8 cellular contexts compared by ENCODE assay signal in the genomic region with DNA sequence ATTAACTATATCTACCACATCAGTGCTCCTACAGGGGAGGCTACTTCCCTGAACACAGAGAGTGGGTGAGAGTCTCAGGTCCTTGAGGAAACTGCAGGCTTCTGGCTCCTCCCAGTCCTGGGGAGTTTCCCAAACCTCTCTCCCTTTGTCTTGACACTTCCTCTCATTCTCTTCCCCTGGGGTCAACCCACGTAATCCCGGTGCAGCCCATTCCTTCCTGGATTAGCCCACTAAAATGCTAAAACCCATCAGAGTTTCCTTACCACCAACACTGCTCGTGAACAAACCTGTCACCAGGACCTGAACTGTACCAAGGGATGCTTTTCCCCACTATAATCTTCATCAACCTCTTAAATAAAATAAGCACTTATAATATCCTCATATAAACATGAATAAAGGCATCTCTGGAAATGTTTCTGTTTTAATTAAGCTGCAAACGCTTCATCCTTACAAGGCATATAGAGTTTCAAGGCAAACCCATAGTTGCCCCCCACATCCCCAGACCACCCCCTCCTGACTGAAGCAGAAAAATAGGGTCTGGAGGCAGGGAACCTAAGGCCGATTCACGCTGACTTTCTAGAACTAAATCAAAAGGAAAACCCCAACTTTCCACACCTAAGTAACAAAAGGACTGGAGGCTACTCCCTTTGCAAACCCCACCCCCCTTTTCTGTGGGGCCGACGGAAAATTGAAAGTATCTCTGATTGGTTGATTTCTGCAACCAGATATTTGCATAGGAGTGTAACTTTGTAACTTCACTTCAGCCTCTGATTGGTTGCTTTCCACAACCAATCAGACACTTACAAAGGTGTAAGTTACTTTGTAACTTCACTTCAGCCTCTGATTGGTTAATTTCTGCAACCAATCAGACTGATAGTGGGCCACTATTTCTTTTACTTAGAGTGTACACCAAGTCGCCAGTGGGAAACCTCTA. TPM values are rescaled to one million over a fixed set of nuclear protein-coding genes. Genes with fewer than 3 reads are reported as not detected.
DNase-seq lines count a peak whose midpoint lies in the region; ATAC-seq lines count a peak whose summit lies in the region.

No MANE protein-coding gene starts in this region.

- peak; percentile 27 for ATAC-seq in HG03469 (IDR thresholded peaks at IDR 0.05; ENCODE audit: unreplicated experiment)

- DNase-seq in DMS53 (lab: John Stamatoyannopoulos, UW) (peak; percentile 26), DMS53 treated with DMSO at 0.1 percent for 48 hours (lab: John Stamatoyannopoulos, UW; ENCODE audit: unreplicated experiment) (no peak), glomerular endothelial cell (ENCODE audit: extremely low read depth, low read depth, low spot score) (peak; percentile 85), GF-D8 (lab: John Stamatoyannopoulos, UW) (no peak), NCI-H1694 (lab: John Stamatoyannopoulos, UW) (no peak)
- DNase-seq in activated CD4-positive, alpha-beta T cell treated with anti-CD3 and anti-CD28 coated beads, Interleukin-2, amount 50 U/mL, for 1 hour, result peak; percentile 52
- peak; percentile 22 for DNase-seq in stimulated activated naive CD4-positive, alpha-beta T cell treated with Interleukin-2 at 50 U/mL for 16 hours (lab: John Stamatoyannopoulos, UW)

RNA-seq across cellular contexts. Expression of a gene that starts 19.0 kb away (rescaled TPM):
- 8,984 and 9,445 TPM in 2 replicates for total RNA-seq in glomerular endothelial cell

RNA-seq across cellular contexts. Expression of a gene that starts 43.6 kb away (rescaled TPM):
- total RNA-seq in glomerular endothelial cell, result 1.3 and 4.5 TPM in 2 replicates

RNA-seq across cellular contexts. Expression of a gene that starts 46.5 kb away (rescaled TPM):
- 44.8 and 54.3 TPM in 2 replicates for total RNA-seq in glomerular endothelial cell

Comparison
In these comparisons a context has a peak if more than half of its experiments do, and no peak if none do; other contexts are left out.
1. DNase-seq: peak in DMS53 (single experiment), activated CD4-positive, alpha-beta T cell treated with anti-CD3 and anti-CD28 coated beads, Interleukin-2, amount 50 U/mL, for 1 hour (single experiment), glomerular endothelial cell (single experiment) and stimulated activated naive CD4-positive, alpha-beta T cell treated with Interleukin-2 at 50 U/mL for 16 hours (single experiment); none in DMS53 treated with DMSO at 0.1 percent for 48 hours (single experiment), GF-D8 (single experiment) and NCI-H1694 (single experiment).